Comparison of ENCODE assay signal across 31 cellular contexts in the genomic region with DNA sequence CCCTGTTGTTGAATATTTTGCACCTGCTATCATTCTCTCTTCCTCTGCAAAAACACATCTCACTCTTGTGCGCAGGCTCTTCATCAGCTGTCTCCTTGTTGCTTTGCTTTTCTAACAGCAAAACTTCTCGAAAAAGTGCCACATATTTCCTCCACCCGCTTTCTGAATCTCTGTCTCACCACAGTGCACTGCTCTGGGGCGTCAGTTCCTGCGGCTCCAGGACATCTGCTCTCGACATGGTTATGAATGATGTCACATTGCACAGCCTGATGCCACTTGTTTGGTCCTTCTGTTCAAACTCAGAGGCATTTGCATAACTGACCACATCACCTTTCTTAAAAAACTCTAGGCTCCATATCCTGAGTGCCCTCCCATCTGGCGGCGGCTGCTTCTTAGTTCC.
"Had no signal": no experiment of that assay in that cellular context is flagged by ENCODE, and none has a peak within 500 bp of the region (broad histone marks: within the 10 kb centered on the region; RNA-seq: fewer than 3 reads in every experiment).

No MANE protein-coding gene starts in this region.

- FAIRE-seq: endothelial cell of umbilical vein, islet of Langerhans had no signal

- ATAC-seq: foreskin keratinocyte; gastroesophageal sphincter; heart right ventricle; left cardiac atrium; left lung; naive thymus-derived CD4-positive, alpha-beta T cell; psoas muscle; right cardiac atrium; stimulated activated effector memory CD8-positive, alpha-beta T cell treated with anti-CD3 and anti-CD28 coated beads, Interleukin-12 subunit alpha, Interleukin-12 subunit beta, amount 100 ng/mL, for 72 hours; stimulated activated naive CD8-positive, alpha-beta T cell treated with anti-CD3 and anti-CD28 coated beads, Interleukin-15, Interleukin-2, amounts not matched to agents 100 U/mL and 50 U/mL, for 24 hours had no signal

- H2AFZ ChIP-seq: neural progenitor cell had no signal

- H3K27me3 ChIP-seq: esophagus muscularis mucosa, foreskin keratinocyte, gastroesophageal sphincter, heart right ventricle, left lung, neural progenitor cell, ovary, sigmoid colon, testis, tibial artery had no signal

- H3K4me3 Mint-ChIP-seq: naive thymus-derived CD4-positive, alpha-beta T cell; nephron; neural progenitor cell; stimulated activated effector memory CD8-positive, alpha-beta T cell treated with anti-CD3 and anti-CD28 coated beads, Interleukin-12 subunit alpha, Interleukin-12 subunit beta, amount 100 ng/mL, for 72 hours; type B pancreatic cell had no signal

- H3K27ac Mint-ChIP-seq: naive thymus-derived CD4-positive, alpha-beta T cell; nephron; neural progenitor cell; stimulated activated effector memory CD8-positive, alpha-beta T cell treated with anti-CD3 and anti-CD28 coated beads, Interleukin-12 subunit alpha, Interleukin-12 subunit beta, amount 100 ng/mL, for 72 hours; type B pancreatic cell had no signal

- H3K27ac ChIP-seq: coronary artery, esophagus muscularis mucosa, foreskin keratinocyte, gastroesophageal sphincter, heart right ventricle, left lung, neural progenitor cell, ovary, psoas muscle, sigmoid colon, testis, tibial artery had no signal

- H3K9me3 ChIP-seq: esophagus muscularis mucosa, gastroesophageal sphincter, ovary, psoas muscle, sigmoid colon, testis, tibial artery had no signal

- DNase-seq: dermis blood vessel endothelial cell; effector memory CD4-positive, alpha-beta T cell; heart right ventricle; hippocampal formation; left cardiac atrium; mesendoderm; midbrain; naive thymus-derived CD4-positive, alpha-beta T cell; occipital lobe; ovary; posterior cingulate gyrus; psoas muscle; right cardiac atrium; sigmoid colon; stimulated activated CD4-positive, alpha-beta T cell treated with anti-CD3 and anti-CD28 coated beads, Interleukin-2, amount 100 ng/mL, for 24 hours; stimulated activated CD4-positive, alpha-beta T cell treated with anti-CD3 and anti-CD28 coated beads, Interleukin-4, amount 100 ng/mL, for 24 hours; stimulated activated naive CD8-positive, alpha-beta T cell treated with anti-CD3 and anti-CD28 coated beads, Interleukin-15, Interleukin-2, amounts not matched to agents 100 U/mL and 50 U/mL, for 24 hours; substantia nigra; testis; tibial artery had no signal

- H3K4me3 ChIP-seq: coronary artery, esophagus muscularis mucosa, gastroesophageal sphincter, heart right ventricle, left lung, neural progenitor cell, ovary, psoas muscle, sigmoid colon, testis, tibial artery had no signal

- H3K36me3 ChIP-seq: esophagus muscularis mucosa, gastroesophageal sphincter, heart right ventricle, left lung, neural progenitor cell, ovary, sigmoid colon, tibial artery had no signal

- H3K9me3 Mint-ChIP-seq: nephron, type B pancreatic cell had no signal

- H3K9ac ChIP-seq: neural progenitor cell had no signal

- H3K27me3 Mint-ChIP-seq: naive thymus-derived CD4-positive, alpha-beta T cell; type B pancreatic cell had no signal

- H3K4me2 ChIP-seq: neural progenitor cell had no signal

- H3K4me1 ChIP-seq: esophagus muscularis mucosa, foreskin keratinocyte, gastroesophageal sphincter, heart right ventricle, left lung, neural progenitor cell, psoas muscle, sigmoid colon, testis, tibial artery had no signal

- H3K36me3 Mint-ChIP-seq: naive thymus-derived CD4-positive, alpha-beta T cell; neural progenitor cell; stimulated activated effector memory CD8-positive, alpha-beta T cell treated with anti-CD3 and anti-CD28 coated beads, Interleukin-12 subunit alpha, Interleukin-12 subunit beta, amount 100 ng/mL, for 72 hours; type B pancreatic cell had no signal

- H3K4me1 Mint-ChIP-seq: naive thymus-derived CD4-positive, alpha-beta T cell; nephron; stimulated activated effector memory CD8-positive, alpha-beta T cell treated with anti-CD3 and anti-CD28 coated beads, Interleukin-12 subunit alpha, Interleukin-12 subunit beta, amount 100 ng/mL, for 72 hours had no signal
